Comparison of ENCODE assay signal across 17 cellular contexts in genomic region chr1:112548540-112548939, GRCh38.
"Had no signal": no experiment of that assay in that cellular context is flagged by ENCODE, and none has a peak within 500 bp of the region (broad histone marks: within the 10 kb centered on the region; RNA-seq: fewer than 3 reads in every experiment).

No MANE protein-coding gene starts in this region.

- H3K27ac ChIP-seq: right atrium auricular region, skin epidermis had no signal

- H3K4me1 ChIP-seq: right atrium auricular region had no signal

- H3K9me3 ChIP-seq: right atrium auricular region had no signal

- FAIRE-seq: astrocyte, bronchial epithelial cell had no signal

- ATAC-seq: activated CD4-positive, alpha-beta T cell treated with anti-CD3 and anti-CD28 coated beads for 36 hours; activated CD8-positive, alpha-beta memory T cell treated with anti-CD3 and anti-CD28 coated beads, Interleukin-2, amount 10 ng/mL, durations not matched to agents 7 days and 5 days; left ventricle myocardium superior; stimulated activated naive CD8-positive, alpha-beta T cell treated with anti-CD3 and anti-CD28 coated beads, Interleukin-15, Interleukin-2, amounts not matched to agents 100 U/mL and 50 U/mL, for 24 hours had no signal

- H3K4me3 ChIP-seq: right atrium auricular region, skin epidermis had no signal

- DNase-seq: activated CD4-positive, alpha-beta memory T cell treated with anti-CD3 and anti-CD28 coated beads for 36 hours; activated CD4-positive, alpha-beta T cell treated with anti-CD3 and anti-CD28 coated beads for 36 hours; activated CD8-positive, alpha-beta memory T cell treated with anti-CD3 and anti-CD28 coated beads, Interleukin-2, amount 10 ng/mL, durations not matched to agents 7 days and 5 days; activated naive CD4-positive, alpha-beta T cell treated with anti-CD3 and anti-CD28 coated beads, Interleukin-2, amount 10 ng/mL, durations not matched to agents 7 days and 5 days; activated T-cell treated with anti-CD3 and anti-CD28 coated beads, Interleukin-2, amount 50 U/mL, for 1 hour; endodermal cell; left ventricle myocardium superior; mesenchymal stem cell; occipital lobe; stimulated activated CD4-positive, alpha-beta T cell treated with anti-CD3 and anti-CD28 coated beads, Interleukin-4, amount 100 ng/mL, for 4 hours; stimulated activated CD8-positive, alpha-beta memory T cell treated with anti-CD3 and anti-CD28 coated beads, Interleukin-4, amount 100 ng/mL, for 48 hours; stimulated activated naive CD8-positive, alpha-beta T cell treated with anti-CD3 and anti-CD28 coated beads, Interleukin-15, Interleukin-2, amounts not matched to agents 100 U/mL and 50 U/mL, for 24 hours; trophoblast cell had no signal

- H3K27me3 ChIP-seq: right atrium auricular region had no signal
